In genomic region chr2:151289972-151290335, GRCh38 we compare ENCODE assay signal across 7 cellular contexts. TPM values are rescaled to one million over a fixed set of nuclear protein-coding genes. Genes with fewer than 3 reads are reported as not detected.
DNase-seq lines count a peak whose midpoint lies in the region; ATAC-seq and TF ChIP-seq lines count a peak whose summit lies in the region.

No MANE protein-coding gene starts in this region.

- no peaks in the 10 kb centered on the region for H3K9me2 ChIP-seq in hepatocyte (replicated peaks; ENCODE audit: insufficient read depth)

- H3K36me3 ChIP-seq in hepatocyte (replicated peaks; ENCODE audit: insufficient read depth, low read depth) (no peaks in the 10 kb centered on the region), skeletal muscle satellite cell (ENCODE audit: insufficient read depth, low read length) (no peaks in the 10 kb centered on the region)

- H3K79me2 ChIP-seq in hepatocyte, result peaks cover 9% of the 10 kb centered on the region

- H3K4me3 Mint-ChIP-seq in activated naive CD8-positive, alpha-beta T cell treated with anti-CD3 and anti-CD28 coated beads, Interleukin-2, amount 50 U/mL, for 24 hours, result peak overlapping the region; percentile 85

- peak; percentile 30 for ATAC-seq in GM21717 (IDR thresholded peaks at IDR 0.05; ENCODE audit: unreplicated experiment)
- ATAC-seq in activated naive CD8-positive, alpha-beta T cell treated with anti-CD3 and anti-CD28 coated beads, Interleukin-2, amount 50 U/mL, for 24 hours, result peak; percentile 4

- peak overlapping the region; percentile 96 for H3K27ac ChIP-seq in hepatocyte

- H3K9me3 Mint-ChIP-seq in activated naive CD8-positive, alpha-beta T cell treated with anti-CD3 and anti-CD28 coated beads, Interleukin-2, amount 50 U/mL, for 24 hours, result no peaks in the 10 kb centered on the region

- 12% methylated on average over 6 of the region's 6 CpGs for WGBS in hepatocyte (ENCODE audit: low lambda C conversion rate, missing lambda C conversion rate)

- TF ChIP-seq CTCF in GM12865 (IDR thresholded peaks at IDR 0.05; ENCODE audit: insufficient read depth, low read depth, low read length, missing control alignments) (no peak), hepatocyte (IDR thresholded peaks at IDR 0.05; ENCODE audit: poor library complexity) (no peak)

- H3K9ac ChIP-seq in skeletal muscle satellite cell (ENCODE audit: low read depth, low read length), result peak overlapping the region; percentile 86

- peak overlapping the region; percentile 74 for H3K4me2 ChIP-seq in hepatocyte
- H3K4me2 ChIP-seq in skeletal muscle satellite cell (ENCODE audit: low read length), result peak overlapping the region; percentile 76

- H3K4me1 Mint-ChIP-seq in activated naive CD8-positive, alpha-beta T cell treated with anti-CD3 and anti-CD28 coated beads, Interleukin-2, amount 50 U/mL, for 24 hours, result peaks cover 46% of the 10 kb centered on the region

- no peaks in the 10 kb centered on the region for H4K20me1 ChIP-seq in hepatocyte (ENCODE audit: insufficient read depth, poor library complexity, severe bottlenecking)

- H3K4me3 ChIP-seq in GM12865 (ENCODE audit: low read depth, low read length) (peak overlapping the region; percentile 96), hepatocyte (peak overlapping the region; percentile 46), skeletal muscle satellite cell (ENCODE audit: low read length) (peak overlapping the region; percentile 70)

- peaks cover 3% of the 10 kb centered on the region for H3K4me1 ChIP-seq in hepatocyte (ENCODE audit: insufficient read depth)
- H3K4me1 ChIP-seq in skeletal muscle satellite cell (ENCODE audit: control insufficient read depth, insufficient read depth, low read length), result no peaks in the 10 kb centered on the region

- H3K27ac Mint-ChIP-seq in activated naive CD8-positive, alpha-beta T cell treated with anti-CD3 and anti-CD28 coated beads, Interleukin-2, amount 50 U/mL, for 24 hours, result peak overlapping the region; percentile 88

- H3K27me3 Mint-ChIP-seq in activated naive CD8-positive, alpha-beta T cell treated with anti-CD3 and anti-CD28 coated beads, Interleukin-2, amount 50 U/mL, for 24 hours, result no peaks in the 10 kb centered on the region

- no peaks in the 10 kb centered on the region for H3K27me3 ChIP-seq in hepatocyte
- no peaks in the 10 kb centered on the region for H3K27me3 ChIP-seq in skeletal muscle satellite cell (ENCODE audit: control insufficient read depth, insufficient read depth, low read length)

- H3K36me3 Mint-ChIP-seq in activated naive CD8-positive, alpha-beta T cell treated with anti-CD3 and anti-CD28 coated beads, Interleukin-2, amount 50 U/mL, for 24 hours (ENCODE audit: low read depth), result peaks cover 15% of the 10 kb centered on the region

- H2AFZ ChIP-seq in hepatocyte, result peak overlapping the region; percentile 81

- DNase-seq in GM12865 (ENCODE audit: low read depth) (no peak), HuH-7.5 (ENCODE audit: low spot score) (peak; percentile 66), hepatocyte (ENCODE audit: low spot score) (peak; percentile 42), NCI-H1092 treated with DMSO at 0.1 percent for 48 hours (lab: John Stamatoyannopoulos, UW) (no peak)
- peak; percentile 13 for DNase-seq in activated naive CD8-positive, alpha-beta T cell treated with anti-CD3 and anti-CD28 coated beads, Interleukin-2, amount 50 U/mL, for 24 hours

- H3K9me3 ChIP-seq in hepatocyte (ENCODE audit: low read depth) (no peaks in the 10 kb centered on the region), skeletal muscle satellite cell (replicated peaks; ENCODE audit: low read length) (no peaks in the 10 kb centered on the region)

RNA-seq across cellular contexts. Expression of gene NMI, which starts 0.5 kb away (rescaled TPM):
- 10.9 and 13.5 TPM in 2 replicates for total RNA-seq in hepatocyte
- 12.8 and 15.3 TPM in 2 replicates for polyA plus RNA-seq in hepatocyte
- 6.6 and 6.8 TPM in 2 replicates for total RNA-seq in skeletal muscle satellite cell (2012; rRNA removed)

RNA-seq across cellular contexts. Expression of gene RBM43, which starts 28.3 kb away (rescaled TPM):
- 3.8 and 4.6 TPM in 2 replicates for total RNA-seq in hepatocyte
- polyA plus RNA-seq in hepatocyte, result 0.62 and 2.2 TPM in 2 replicates
- total RNA-seq in skeletal muscle satellite cell (2012; rRNA removed), result 2.8 and 5.0 TPM in 2 replicates

Comparison
In these comparisons a context has a peak if more than half of its experiments do, and no peak if none do; other contexts are left out.
1. DNase-seq: peak in HuH-7.5 (single experiment), activated naive CD8-positive, alpha-beta T cell treated with anti-CD3 and anti-CD28 coated beads, Interleukin-2, amount 50 U/mL, for 24 hours (single experiment) and hepatocyte (single experiment); none in GM12865 (single experiment) and NCI-H1092 treated with DMSO at 0.1 percent for 48 hours (single experiment).
2. H3K4me3 ChIP-seq: peak in every context shown above with its lines; median percentile 96 in GM12865; 70 in skeletal muscle satellite cell; 46 in hepatocyte.